ENCODE assay signal across 19 cellular contexts in genomic region chr3:37673391-37673790, GRCh38.
A peak's percentile ranks its signal among the peaks of the same experiment; 100 is the strongest.
DNase-seq lines count a peak whose midpoint lies in the region; FAIRE-seq and TF ChIP-seq lines count a peak whose summit lies in the region.
"Had no signal": no experiment of that assay in that cellular context is flagged by ENCODE, and none has a peak within 500 bp of the region (broad histone marks: within the 10 kb centered on the region; RNA-seq: fewer than 3 reads in every experiment).

No MANE protein-coding gene starts in this region.

- H3K27ac Mint-ChIP-seq in endodermal cell (no peak overlapping the region), nephron (peak overlapping the region; percentile 4 to 63 (median 11))
- H3K27ac Mint-ChIP-seq: CD4-positive, CD25-positive, alpha-beta regulatory T cell; CD8-positive, alpha-beta memory T cell; GM23338 had no signal

- H3K4me3 Mint-ChIP-seq in endodermal cell, result no peak overlapping the region
- H3K4me3 Mint-ChIP-seq in nephron, result no peak overlapping the region
- H3K4me3 Mint-ChIP-seq: CD4-positive, CD25-positive, alpha-beta regulatory T cell; CD8-positive, alpha-beta memory T cell; GM23338 had no signal

- TF ChIP-seq POLR2A in breast epithelium (IDR thresholded peaks at IDR 0.05), result no peak

- 40 to 50% methylated on average over 1 of the region's 1 CpG for WGBS in endodermal cell (ENCODE audit: insufficient coverage in 1 of 2, insufficient read length in 1 of 2), 2 experiments
- 9 to 67% (median 29%) methylated on average over 1 of the region's 1 CpG for WGBS in small intestine, 3 donors

- no peaks in the 10 kb centered on the region for H3K9me3 ChIP-seq in endodermal cell (ENCODE audit: control insufficient read depth, low read length)
- H3K9me3 ChIP-seq in small intestine (ENCODE audit: control insufficient read depth, low read depth), result no peaks in the 10 kb centered on the region
- H3K9me3 ChIP-seq in breast epithelium, result no peaks in the 10 kb centered on the region
- H3K9me3 ChIP-seq: BE2C, Caco-2 had no signal

- no peak overlapping the region for H3K9ac ChIP-seq in endodermal cell (ENCODE audit: extremely low read depth, low read length, poor library complexity, severe bottlenecking)

- TF ChIP-seq CTCF in endodermal cell (conservative IDR thresholded peaks at IDR 0.05), result no peak
- no peak for TF ChIP-seq CTCF in nephron (IDR thresholded peaks at IDR 0.05; ENCODE audit: unreplicated experiment in 3 of 3)
- TF ChIP-seq CTCF in breast epithelium (IDR thresholded peaks at IDR 0.05), result no peak

- peaks cover 9% of the 10 kb centered on the region for H3K36me3 Mint-ChIP-seq in endodermal cell (ENCODE audit: low read depth)
- peaks cover 3% of the 10 kb centered on the region for H3K36me3 Mint-ChIP-seq in nephron (ENCODE audit: low read depth)
- H3K36me3 Mint-ChIP-seq: CD4-positive, CD25-positive, alpha-beta regulatory T cell; CD8-positive, alpha-beta memory T cell had no signal

- peaks cover 35% of the 10 kb centered on the region for H3K4me1 Mint-ChIP-seq in endodermal cell
- peaks cover 56% of the 10 kb centered on the region for H3K4me1 Mint-ChIP-seq in nephron
- H3K4me1 Mint-ChIP-seq: CD4-positive, CD25-positive, alpha-beta regulatory T cell; CD8-positive, alpha-beta memory T cell had no signal

- FAIRE-seq in small intestine (lab: Jason Lieb, UNC), result no peak
- FAIRE-seq: A204.1, D721Med, G401.6, GM12892, H54 had no signal

- H3K4me3 ChIP-seq in endodermal cell (ENCODE audit: low read length) (no peak overlapping the region), small intestine (ENCODE audit: low read depth in 1 of 2, low read length in 2 of 2) (no peak overlapping the region), breast epithelium (no peak overlapping the region)
- H3K4me3 ChIP-seq: GM23338 had no signal

- H3K9me3 Mint-ChIP-seq in endodermal cell (no peaks in the 10 kb centered on the region), nephron (no peaks in the 10 kb centered on the region)
- H3K9me3 Mint-ChIP-seq: CD8-positive, alpha-beta memory T cell; GM23338 had no signal

- H3K27me3 ChIP-seq in endodermal cell (ENCODE audit: control insufficient read depth, insufficient read depth, low read length, poor library complexity, severe bottlenecking) (peaks cover 14% of the 10 kb centered on the region), small intestine (ENCODE audit: control insufficient read depth in 2 of 2, insufficient read depth in 2 of 2, low read length in 2 of 2) (no peaks in the 10 kb centered on the region), breast epithelium (no peaks in the 10 kb centered on the region)
- H3K27me3 ChIP-seq: BE2C had no signal

- peak; percentile 59 for DNase-seq in endodermal cell
- DNase-seq in small intestine, result peak; percentile 86
- DNase-seq in breast epithelium (ENCODE audit: low spot score in 2 of 2), result no peak
- DNase-seq in activated CD8-positive, alpha-beta memory T cell treated with anti-CD3 and anti-CD28 coated beads, Interleukin-2, amount 50 U/mL, for 4 hours, result no peak
- no peak for DNase-seq in occipital lobe (lab: John Stamatoyannopoulos, UW)
- DNase-seq: ACHN; BE2C; C1 segment of cervical spinal cord; Caco-2; CD4-positive, CD25-positive, alpha-beta regulatory T cell; CD8-positive, alpha-beta memory T cell; HCEC 1CT had no signal

- H3K27me3 Mint-ChIP-seq in endodermal cell (ENCODE audit: insufficient read depth) (peaks cover 8% of the 10 kb centered on the region), nephron (ENCODE audit: low read depth) (no peaks in the 10 kb centered on the region)

- H3K27ac ChIP-seq in endodermal cell (ENCODE audit: low read depth, low read length) (no peak overlapping the region), small intestine (ENCODE audit: low read depth in 1 of 2, low read length in 1 of 2) (no peak overlapping the region), breast epithelium (no peak overlapping the region)

- intact Hi-C loops in breast epithelium (cut with DNase I; ENCODE audit: low total_unique reads), result no loop called here

- H3K4me1 ChIP-seq in endodermal cell (ENCODE audit: control insufficient read depth, insufficient read depth, low read length) (peaks cover 17% of the 10 kb centered on the region), small intestine (ENCODE audit: control insufficient read depth in 2 of 2, insufficient read depth in 1 of 2, low read depth in 1 of 2, low read length in 1 of 2) (peaks cover 8 to 25% of the 10 kb centered on the region in 2 donors), breast epithelium (peaks cover 0 to 12% of the 10 kb centered on the region in 2 donors)
- H3K4me1 ChIP-seq: BE2C had no signal

- H3K36me3 ChIP-seq in endodermal cell (ENCODE audit: control insufficient read depth, insufficient read depth, low read length) (no peaks in the 10 kb centered on the region), small intestine (ENCODE audit: control insufficient read depth in 2 of 2, insufficient read depth in 2 of 2, low read length in 2 of 2) (no peaks in the 10 kb centered on the region), breast epithelium (no peaks in the 10 kb centered on the region)
- H3K36me3 ChIP-seq: BE2C had no signal

Comparison
In these comparisons a context has a peak if more than half of its experiments do, and no peak if none do; other contexts are left out.
1. DNase-seq: peak in endodermal cell (single experiment) and small intestine (single experiment); none in breast epithelium (0 of 2), activated CD8-positive, alpha-beta memory T cell treated with anti-CD3 and anti-CD28 coated beads, Interleukin-2, amount 50 U/mL, for 4 hours (single experiment) and occipital lobe (single experiment).